ENCODE assay signal across 17 cellular contexts in the genomic region with DNA sequence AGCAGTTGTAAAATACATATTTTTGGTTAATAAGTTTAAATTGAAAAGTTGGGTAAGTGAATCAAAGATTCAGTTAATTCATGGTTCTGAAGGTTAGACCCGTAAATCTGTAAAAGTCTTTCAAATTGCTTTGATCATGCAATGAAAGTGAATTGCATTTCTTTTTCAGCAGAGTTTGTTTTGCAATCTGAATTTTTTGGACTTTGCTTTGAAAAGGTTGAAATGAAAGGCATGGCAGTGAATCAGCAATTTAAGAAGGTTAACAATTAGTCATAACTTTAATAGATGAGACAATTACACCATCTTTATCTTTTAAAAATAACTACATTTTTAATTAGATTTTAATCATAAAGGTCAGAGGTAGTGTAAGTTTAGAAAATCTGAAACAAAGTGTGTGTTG.
"Had no signal": no experiment of that assay in that cellular context is flagged by ENCODE, and none has a peak within 500 bp of the region (broad histone marks: within the 10 kb centered on the region; RNA-seq: fewer than 3 reads in every experiment).

No MANE protein-coding gene starts in this region.

- H3K9me3 Mint-ChIP-seq: activated B cell treated with CpG ODN at 0.5 μM for 24 hours; activated CD4-positive, alpha-beta T cell treated with anti-CD3 and anti-CD28 coated beads, Interleukin-2, amount 10 ng/mL, durations not matched to agents 7 days and 5 days; activated naive CD4-positive, alpha-beta T cell treated with anti-CD3 and anti-CD28 coated beads for 36 hours had no signal

- H3K9me3 ChIP-seq: body of pancreas, esophagus muscularis mucosa, gastroesophageal sphincter, neutrophil, tibial artery had no signal

- H3K4me3 ChIP-seq: body of pancreas, esophagus muscularis mucosa, gastroesophageal sphincter, tibial artery had no signal

- H3K4me3 Mint-ChIP-seq: activated B cell treated with CpG ODN at 0.5 μM for 24 hours; activated CD4-positive, alpha-beta T cell treated with anti-CD3 and anti-CD28 coated beads, Interleukin-2, amount 10 ng/mL, durations not matched to agents 7 days and 5 days; activated naive CD4-positive, alpha-beta T cell treated with anti-CD3 and anti-CD28 coated beads for 36 hours; activated T-helper 17 cell treated with anti-CD3 and anti-CD28 coated beads, Interleukin-2, amount 50 U/mL, for 72 hours; mesothelial cell of epicardium; T-helper 17 cell had no signal

- H3K4me1 ChIP-seq: body of pancreas had no signal

- H3K27me3 Mint-ChIP-seq: activated B cell treated with CpG ODN at 0.5 μM for 24 hours, T-helper 17 cell had no signal

- H3K27me3 ChIP-seq: body of pancreas, esophagus muscularis mucosa, gastroesophageal sphincter, neutrophil, tibial artery had no signal

- H3K27ac ChIP-seq: body of pancreas, neutrophil, tibial artery had no signal

- H3K27ac Mint-ChIP-seq: activated B cell treated with CpG ODN at 0.5 μM for 24 hours; activated CD4-positive, alpha-beta T cell treated with anti-CD3 and anti-CD28 coated beads, Interleukin-2, amount 10 ng/mL, durations not matched to agents 7 days and 5 days; activated naive CD4-positive, alpha-beta T cell treated with anti-CD3 and anti-CD28 coated beads for 36 hours; activated T-helper 17 cell treated with anti-CD3 and anti-CD28 coated beads, Interleukin-2, amount 50 U/mL, for 72 hours; mesothelial cell of epicardium; T-helper 17 cell had no signal

- H3K36me3 ChIP-seq: esophagus muscularis mucosa, gastroesophageal sphincter, neutrophil, tibial artery had no signal

- DNase-seq: activated B cell treated with CpG ODN at 0.5 μM for 24 hours; activated CD4-positive, alpha-beta T cell treated with anti-CD3 and anti-CD28 coated beads, Interleukin-2, amount 10 ng/mL, durations not matched to agents 7 days and 5 days; activated CD8-positive, alpha-beta memory T cell treated with anti-CD3 and anti-CD28 coated beads for 24 hours; activated naive CD4-positive, alpha-beta T cell treated with anti-CD3 and anti-CD28 coated beads for 36 hours; activated T-cell treated with anti-CD3 and anti-CD28 coated beads for 4 hours; body of pancreas; kidney; posterior cingulate gyrus; right cardiac atrium; small intestine; T-helper 17 cell; tibial artery had no signal

- H3K4me1 Mint-ChIP-seq: activated B cell treated with CpG ODN at 0.5 μM for 24 hours; activated CD4-positive, alpha-beta T cell treated with anti-CD3 and anti-CD28 coated beads, Interleukin-2, amount 10 ng/mL, durations not matched to agents 7 days and 5 days; activated T-helper 17 cell treated with anti-CD3 and anti-CD28 coated beads, Interleukin-2, amount 50 U/mL, for 72 hours; T-helper 17 cell had no signal

- H3K36me3 Mint-ChIP-seq: mesothelial cell of epicardium had no signal

- ATAC-seq: activated T-helper 17 cell treated with anti-CD3 and anti-CD28 coated beads, Interleukin-2, amount 50 U/mL, for 72 hours; body of pancreas; gastroesophageal sphincter; right cardiac atrium; T-helper 17 cell had no signal
